Comparison of ENCODE assay signal across 1 cellular context in the genomic region with DNA sequence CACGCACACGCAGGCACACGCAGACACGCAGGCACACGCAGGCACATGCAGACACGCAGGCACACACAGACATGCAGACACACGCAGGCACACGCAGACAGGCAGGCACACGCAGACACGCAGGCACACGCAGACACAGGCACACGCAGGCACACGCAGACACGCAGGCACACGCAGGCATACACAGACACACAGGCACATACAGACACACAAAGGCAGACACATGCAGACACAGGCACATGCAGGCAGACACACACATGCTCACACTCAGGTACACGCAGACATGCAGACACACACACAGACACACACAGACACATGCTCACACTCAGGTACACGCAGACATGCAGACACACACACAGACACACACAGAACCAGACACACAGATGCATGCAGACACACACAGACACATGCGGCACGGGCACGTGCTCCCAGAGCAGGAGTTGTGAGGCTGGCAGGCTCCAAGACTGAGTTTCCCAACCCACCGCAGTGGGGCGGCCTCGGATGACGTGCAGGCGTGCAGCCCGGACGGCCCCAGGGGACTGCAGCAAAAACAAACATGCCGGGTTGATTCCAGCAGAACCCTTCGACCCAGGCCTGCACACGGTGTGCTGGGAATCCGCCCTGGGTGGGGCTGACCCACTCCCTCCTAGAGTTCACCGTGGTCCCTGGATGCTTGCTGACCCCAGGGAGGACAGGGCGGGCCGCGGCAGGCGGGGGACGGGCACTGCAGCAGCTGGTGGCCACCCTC.
TF ChIP-seq lines count a peak whose summit lies in the region.

No MANE protein-coding gene starts in this region.

TF ChIP-seq in HepG2, 621 proteins besides CTCF, POLR2A, EP300 and RAD21 (continued from another document and continues in another):
- TF ChIP-seq PHF21A (CRISPR knock-in tag; IDR thresholded peaks at IDR 0.05) (no peak; the same call in 1 of the 2 replicates), ZNF678 (CRISPR knock-in tag; IDR thresholded peaks at IDR 0.05) (no peak), RFXAP (CRISPR knock-in tag; IDR thresholded peaks at IDR 0.05; ENCODE audit: borderline replicate concordance) (no peak; the same call in 1 of the 2 replicates), SP1 (IDR thresholded peaks at IDR 0.05) (0 out of 2 replicates have a peak, but pooled peaks have one; percentile 22), SP1 (CRISPR knock-in tag; IDR thresholded peaks at IDR 0.05) (no peak), SMAD3 (CRISPR knock-in tag; IDR thresholded peaks at IDR 0.05) (no peak), ZBTB20 (CRISPR knock-in tag; IDR thresholded peaks at IDR 0.05; ENCODE audit: borderline replicate concordance, low read depth) (peak; percentile 57; the same call in 1 of the 2 replicates), HMG20A (CRISPR knock-in tag; IDR thresholded peaks at IDR 0.05; ENCODE audit: borderline replicate concordance) (no peak; the same call in 1 of the 2 replicates), ZNF850 (CRISPR knock-in tag; conservative IDR thresholded peaks at IDR 0.05) (no peak), SMAD1 (CRISPR knock-in tag; IDR thresholded peaks at IDR 0.05; ENCODE audit: borderline replicate concordance, low read depth) (no peak; the same call in 1 of the 2 replicates), ZNF75D (CRISPR knock-in tag; IDR thresholded peaks at IDR 0.05; ENCODE audit: borderline replicate concordance) (no peak), ZNF670 (CRISPR knock-in tag; IDR thresholded peaks at IDR 0.05; ENCODE audit: borderline replicate concordance) (no peak), ZNF776 (CRISPR knock-in tag; IDR thresholded peaks at IDR 0.05) (peak; percentile 74; the same call in 1 of the 2 replicates), ZNF251 (CRISPR knock-in tag; IDR thresholded peaks at IDR 0.05) (peak; percentile 74; the same call in 1 of the 2 replicates), GZF1 (CRISPR knock-in tag; IDR thresholded peaks at IDR 0.05) (no peak), ZNF468 (CRISPR knock-in tag; IDR thresholded peaks at IDR 0.05) (no peak), ZNF788 (CRISPR knock-in tag; IDR thresholded peaks at IDR 0.05; ENCODE audit: borderline replicate concordance) (peak; percentile 85; the same call in 1 of the 2 replicates), NFYB (CRISPR knock-in tag; IDR thresholded peaks at IDR 0.05) (no peak), ZNF446 (CRISPR knock-in tag; IDR thresholded peaks at IDR 0.05) (no peak), CHD4 (IDR thresholded peaks at IDR 0.05; ENCODE audit: borderline replicate concordance, low read length) (no peak), ZNF83 (CRISPR knock-in tag; IDR thresholded peaks at IDR 0.05; ENCODE audit: borderline replicate concordance) (no peak; the same call in 1 of the 2 replicates), IKZF4 (CRISPR knock-in tag; IDR thresholded peaks at IDR 0.05; ENCODE audit: borderline replicate concordance, low read depth, not compliant biosample characterization) (peak; percentile 52), ELF4 (CRISPR knock-in tag; IDR thresholded peaks at IDR 0.05; ENCODE audit: borderline replicate concordance) (no peak), ZNF672 (CRISPR knock-in tag; IDR thresholded peaks at IDR 0.05) (no peak), RFX5 (IDR thresholded peaks at IDR 0.05; ENCODE audit: low read depth, low read length) (peak; percentile 4; the same call in 1 of the 2 replicates), ZNF10 (CRISPR knock-in tag; IDR thresholded peaks at IDR 0.05; ENCODE audit: borderline replicate concordance, low read depth) (no peak), ADNP (CRISPR knock-in tag; IDR thresholded peaks at IDR 0.05) (no peak), CREB1 (IDR thresholded peaks at IDR 0.05) (peak; percentile 75), CREB1 (CRISPR knock-in tag; IDR thresholded peaks at IDR 0.05) (no peak), NCOA5 (CRISPR knock-in tag; IDR thresholded peaks at IDR 0.05) (no peak), GATAD2A (CRISPR knock-in tag; IDR thresholded peaks at IDR 0.05) (peak; percentile 81), ZNF33A (CRISPR knock-in tag; IDR thresholded peaks at IDR 0.05; ENCODE audit: borderline replicate concordance) (no peak), SP4 (CRISPR knock-in tag; IDR thresholded peaks at IDR 0.05) (peak; percentile 65; the same call in 1 of the 2 replicates)
- TF ChIP-seq, protein P1, sequence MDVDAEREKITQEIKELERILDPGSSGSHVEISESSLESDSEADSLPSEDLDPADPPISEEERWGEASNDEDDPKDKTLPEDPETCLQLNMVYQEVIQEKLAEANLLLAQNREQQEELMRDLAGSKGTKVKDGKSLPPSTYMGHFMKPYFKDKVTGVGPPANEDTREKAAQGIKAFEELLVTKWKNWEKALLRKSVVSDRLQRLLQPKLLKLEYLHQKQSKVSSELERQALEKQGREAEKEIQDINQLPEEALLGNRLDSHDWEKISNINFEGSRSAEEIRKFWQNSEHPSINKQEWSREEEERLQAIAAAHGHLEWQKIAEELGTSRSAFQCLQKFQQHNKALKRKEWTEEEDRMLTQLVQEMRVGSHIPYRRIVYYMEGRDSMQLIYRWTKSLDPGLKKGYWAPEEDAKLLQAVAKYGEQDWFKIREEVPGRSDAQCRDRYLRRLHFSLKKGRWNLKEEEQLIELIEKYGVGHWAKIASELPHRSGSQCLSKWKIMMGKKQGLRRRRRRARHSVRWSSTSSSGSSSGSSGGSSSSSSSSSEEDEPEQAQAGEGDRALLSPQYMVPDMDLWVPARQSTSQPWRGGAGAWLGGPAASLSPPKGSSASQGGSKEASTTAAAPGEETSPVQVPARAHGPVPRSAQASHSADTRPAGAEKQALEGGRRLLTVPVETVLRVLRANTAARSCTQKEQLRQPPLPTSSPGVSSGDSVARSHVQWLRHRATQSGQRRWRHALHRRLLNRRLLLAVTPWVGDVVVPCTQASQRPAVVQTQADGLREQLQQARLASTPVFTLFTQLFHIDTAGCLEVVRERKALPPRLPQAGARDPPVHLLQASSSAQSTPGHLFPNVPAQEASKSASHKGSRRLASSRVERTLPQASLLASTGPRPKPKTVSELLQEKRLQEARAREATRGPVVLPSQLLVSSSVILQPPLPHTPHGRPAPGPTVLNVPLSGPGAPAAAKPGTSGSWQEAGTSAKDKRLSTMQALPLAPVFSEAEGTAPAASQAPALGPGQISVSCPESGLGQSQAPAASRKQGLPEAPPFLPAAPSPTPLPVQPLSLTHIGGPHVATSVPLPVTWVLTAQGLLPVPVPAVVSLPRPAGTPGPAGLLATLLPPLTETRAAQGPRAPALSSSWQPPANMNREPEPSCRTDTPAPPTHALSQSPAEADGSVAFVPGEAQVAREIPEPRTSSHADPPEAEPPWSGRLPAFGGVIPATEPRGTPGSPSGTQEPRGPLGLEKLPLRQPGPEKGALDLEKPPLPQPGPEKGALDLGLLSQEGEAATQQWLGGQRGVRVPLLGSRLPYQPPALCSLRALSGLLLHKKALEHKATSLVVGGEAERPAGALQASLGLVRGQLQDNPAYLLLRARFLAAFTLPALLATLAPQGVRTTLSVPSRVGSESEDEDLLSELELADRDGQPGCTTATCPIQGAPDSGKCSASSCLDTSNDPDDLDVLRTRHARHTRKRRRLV (CRISPR knock-in tag; IDR thresholded peaks at IDR 0.05), result no peak
- TF ChIP-seq, protein P2, sequence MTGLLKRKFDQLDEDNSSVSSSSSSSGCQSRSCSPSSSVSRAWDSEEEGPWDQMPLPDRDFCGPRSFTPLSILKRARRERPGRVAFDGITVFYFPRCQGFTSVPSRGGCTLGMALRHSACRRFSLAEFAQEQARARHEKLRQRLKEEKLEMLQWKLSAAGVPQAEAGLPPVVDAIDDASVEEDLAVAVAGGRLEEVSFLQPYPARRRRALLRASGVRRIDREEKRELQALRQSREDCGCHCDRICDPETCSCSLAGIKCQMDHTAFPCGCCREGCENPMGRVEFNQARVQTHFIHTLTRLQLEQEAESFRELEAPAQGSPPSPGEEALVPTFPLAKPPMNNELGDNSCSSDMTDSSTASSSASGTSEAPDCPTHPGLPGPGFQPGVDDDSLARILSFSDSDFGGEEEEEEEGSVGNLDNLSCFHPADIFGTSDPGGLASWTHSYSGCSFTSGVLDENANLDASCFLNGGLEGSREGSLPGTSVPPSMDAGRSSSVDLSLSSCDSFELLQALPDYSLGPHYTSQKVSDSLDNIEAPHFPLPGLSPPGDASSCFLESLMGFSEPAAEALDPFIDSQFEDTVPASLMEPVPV (CRISPR knock-in tag; IDR thresholded peaks at IDR 0.05), result no peak
- TF ChIP-seq, protein P3, sequence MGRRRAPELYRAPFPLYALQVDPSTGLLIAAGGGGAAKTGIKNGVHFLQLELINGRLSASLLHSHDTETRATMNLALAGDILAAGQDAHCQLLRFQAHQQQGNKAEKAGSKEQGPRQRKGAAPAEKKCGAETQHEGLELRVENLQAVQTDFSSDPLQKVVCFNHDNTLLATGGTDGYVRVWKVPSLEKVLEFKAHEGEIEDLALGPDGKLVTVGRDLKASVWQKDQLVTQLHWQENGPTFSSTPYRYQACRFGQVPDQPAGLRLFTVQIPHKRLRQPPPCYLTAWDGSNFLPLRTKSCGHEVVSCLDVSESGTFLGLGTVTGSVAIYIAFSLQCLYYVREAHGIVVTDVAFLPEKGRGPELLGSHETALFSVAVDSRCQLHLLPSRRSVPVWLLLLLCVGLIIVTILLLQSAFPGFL (CRISPR knock-in tag; IDR thresholded peaks at IDR 0.05), result no peak
- TF ChIP-seq, protein P4, sequence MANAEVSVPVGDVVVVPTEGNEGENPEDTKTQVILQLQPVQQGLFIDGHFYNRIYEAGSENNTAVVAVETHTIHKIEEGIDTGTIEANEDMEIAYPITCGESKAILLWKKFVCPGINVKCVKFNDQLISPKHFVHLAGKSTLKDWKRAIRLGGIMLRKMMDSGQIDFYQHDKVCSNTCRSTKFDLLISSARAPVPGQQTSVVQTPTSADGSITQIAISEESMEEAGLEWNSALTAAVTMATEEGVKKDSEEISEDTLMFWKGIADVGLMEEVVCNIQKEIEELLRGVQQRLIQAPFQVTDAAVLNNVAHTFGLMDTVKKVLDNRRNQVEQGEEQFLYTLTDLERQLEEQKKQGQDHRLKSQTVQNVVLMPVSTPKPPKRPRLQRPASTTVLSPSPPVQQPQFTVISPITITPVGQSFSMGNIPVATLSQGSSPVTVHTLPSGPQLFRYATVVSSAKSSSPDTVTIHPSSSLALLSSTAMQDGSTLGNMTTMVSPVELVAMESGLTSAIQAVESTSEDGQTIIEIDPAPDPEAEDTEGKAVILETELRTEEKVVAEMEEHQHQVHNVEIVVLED (CRISPR knock-in tag; IDR thresholded peaks at IDR 0.05; ENCODE audit: borderline replicate concordance), result 0 out of 2 replicates have a peak, but pooled peaks have one; percentile 37
- TF ChIP-seq, protein P5, sequence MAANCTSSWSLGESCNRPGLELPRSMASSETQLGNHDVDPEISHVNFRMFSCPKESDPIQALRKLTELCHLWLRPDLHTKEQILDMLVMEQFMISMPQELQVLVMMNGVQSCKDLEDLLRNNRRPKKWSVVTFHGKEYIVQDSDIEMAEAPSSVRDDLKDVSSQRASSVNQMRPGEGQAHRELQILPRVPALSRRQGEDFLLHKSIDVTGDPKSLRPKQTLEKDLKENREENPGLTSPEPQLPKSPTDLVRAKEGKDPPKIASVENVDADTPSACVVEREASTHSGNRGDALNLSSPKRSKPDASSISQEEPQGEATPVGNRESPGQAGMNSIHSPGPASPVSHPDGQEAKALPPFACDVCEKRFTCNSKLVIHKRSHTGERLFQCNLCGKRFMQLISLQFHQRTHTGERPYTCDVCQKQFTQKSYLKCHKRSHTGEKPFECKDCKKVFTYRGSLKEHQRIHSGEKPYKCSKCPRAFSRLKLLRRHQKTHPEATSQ (CRISPR knock-in tag; IDR thresholded peaks at IDR 0.05; ENCODE audit: borderline replicate concordance), result no peak
- TF ChIP-seq, protein P6, sequence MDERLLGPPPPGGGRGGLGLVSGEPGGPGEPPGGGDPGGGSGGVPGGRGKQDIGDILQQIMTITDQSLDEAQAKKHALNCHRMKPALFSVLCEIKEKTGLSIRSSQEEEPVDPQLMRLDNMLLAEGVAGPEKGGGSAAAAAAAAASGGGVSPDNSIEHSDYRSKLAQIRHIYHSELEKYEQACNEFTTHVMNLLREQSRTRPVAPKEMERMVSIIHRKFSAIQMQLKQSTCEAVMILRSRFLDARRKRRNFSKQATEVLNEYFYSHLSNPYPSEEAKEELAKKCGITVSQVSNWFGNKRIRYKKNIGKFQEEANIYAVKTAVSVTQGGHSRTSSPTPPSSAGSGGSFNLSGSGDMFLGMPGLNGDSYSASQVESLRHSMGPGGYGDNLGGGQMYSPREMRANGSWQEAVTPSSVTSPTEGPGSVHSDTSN (CRISPR knock-in tag; IDR thresholded peaks at IDR 0.05), result no peak
- TF ChIP-seq, protein P7, sequence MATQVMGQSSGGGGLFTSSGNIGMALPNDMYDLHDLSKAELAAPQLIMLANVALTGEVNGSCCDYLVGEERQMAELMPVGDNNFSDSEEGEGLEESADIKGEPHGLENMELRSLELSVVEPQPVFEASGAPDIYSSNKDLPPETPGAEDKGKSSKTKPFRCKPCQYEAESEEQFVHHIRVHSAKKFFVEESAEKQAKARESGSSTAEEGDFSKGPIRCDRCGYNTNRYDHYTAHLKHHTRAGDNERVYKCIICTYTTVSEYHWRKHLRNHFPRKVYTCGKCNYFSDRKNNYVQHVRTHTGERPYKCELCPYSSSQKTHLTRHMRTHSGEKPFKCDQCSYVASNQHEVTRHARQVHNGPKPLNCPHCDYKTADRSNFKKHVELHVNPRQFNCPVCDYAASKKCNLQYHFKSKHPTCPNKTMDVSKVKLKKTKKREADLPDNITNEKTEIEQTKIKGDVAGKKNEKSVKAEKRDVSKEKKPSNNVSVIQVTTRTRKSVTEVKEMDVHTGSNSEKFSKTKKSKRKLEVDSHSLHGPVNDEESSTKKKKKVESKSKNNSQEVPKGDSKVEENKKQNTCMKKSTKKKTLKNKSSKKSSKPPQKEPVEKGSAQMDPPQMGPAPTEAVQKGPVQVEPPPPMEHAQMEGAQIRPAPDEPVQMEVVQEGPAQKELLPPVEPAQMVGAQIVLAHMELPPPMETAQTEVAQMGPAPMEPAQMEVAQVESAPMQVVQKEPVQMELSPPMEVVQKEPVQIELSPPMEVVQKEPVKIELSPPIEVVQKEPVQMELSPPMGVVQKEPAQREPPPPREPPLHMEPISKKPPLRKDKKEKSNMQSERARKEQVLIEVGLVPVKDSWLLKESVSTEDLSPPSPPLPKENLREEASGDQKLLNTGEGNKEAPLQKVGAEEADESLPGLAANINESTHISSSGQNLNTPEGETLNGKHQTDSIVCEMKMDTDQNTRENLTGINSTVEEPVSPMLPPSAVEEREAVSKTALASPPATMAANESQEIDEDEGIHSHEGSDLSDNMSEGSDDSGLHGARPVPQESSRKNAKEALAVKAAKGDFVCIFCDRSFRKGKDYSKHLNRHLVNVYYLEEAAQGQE (IDR thresholded peaks at IDR 0.05; ENCODE audit: borderline replicate concordance in 1 of 2, low read depth in 1 of 2, low read length in 2 of 2), result no peak
- TF ChIP-seq, protein P8, sequence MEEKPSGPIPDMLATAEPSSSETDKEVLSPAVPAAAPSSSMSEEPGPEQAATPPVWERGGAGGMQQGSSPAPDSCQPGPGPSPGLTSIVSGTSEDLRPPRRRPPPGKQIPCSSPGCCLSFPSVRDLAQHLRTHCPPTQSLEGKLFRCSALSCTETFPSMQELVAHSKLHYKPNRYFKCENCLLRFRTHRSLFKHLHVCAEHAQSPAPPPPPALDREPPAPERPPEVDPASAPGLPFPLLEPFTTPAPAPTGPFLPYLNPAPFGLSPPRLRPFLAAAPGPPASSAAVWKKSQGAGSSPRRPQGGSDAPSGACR (CRISPR knock-in tag; IDR thresholded peaks at IDR 0.05), result no peak
